In genomic region chr17:17987901-17988300, GRCh38 we compare ENCODE assay signal across 27 cellular contexts. TPM values are rescaled to one million over a fixed set of nuclear protein-coding genes. Genes with fewer than 3 reads are reported as not detected.
"Had no signal": no experiment of that assay in that cellular context is flagged by ENCODE, and none has a peak within 500 bp of the region (broad histone marks: within the 10 kb centered on the region; RNA-seq: fewer than 3 reads in every experiment).

No MANE protein-coding gene starts in this region.

- ATAC-seq: activated CD4-positive, CD25-positive, alpha-beta regulatory T cell treated with anti-CD3 and anti-CD28 coated beads, Interleukin-2, amount 50 U/mL, for 24 hours; gastrocnemius medialis; left ventricle myocardium superior; naive thymus-derived CD4-positive, alpha-beta T cell; right lobe of liver had no signal

- H3K9me3 ChIP-seq: gastrocnemius medialis, ovary, right lobe of liver, tibial nerve, uterus had no signal

- H3K27ac ChIP-seq: brain microvascular endothelial cell, coronary artery, dorsolateral prefrontal cortex, gastrocnemius medialis, ovary, right lobe of liver, tibial nerve, uterus, WERI-Rb-1 had no signal

- H3K4me1 ChIP-seq: gastrocnemius medialis, right lobe of liver, tibial nerve, uterus had no signal

- DNase-seq: activated CD4-positive, alpha-beta memory T cell treated with anti-CD3 and anti-CD28 coated beads, Interleukin-2, amount 10 ng/mL, durations not matched to agents 7 days and 5 days; activated CD4-positive, alpha-beta T cell treated with anti-CD3 and anti-CD28 coated beads for 48 hours; activated CD8-positive, alpha-beta memory T cell treated with anti-CD3 and anti-CD28 coated beads, Interleukin-2, amount 50 U/mL, for 48 hours; activated gamma-delta T cell; activated naive CD4-positive, alpha-beta T cell treated with anti-CD3 and anti-CD28 coated beads, Interleukin-2, amount 10 ng/mL, durations not matched to agents 7 days and 5 days; activated naive CD8-positive, alpha-beta T cell treated with anti-CD3 and anti-CD28 coated beads, Interleukin-2, amount 10 ng/mL, durations not matched to agents 7 days and 5 days; activated T-cell treated with anti-CD3 and anti-CD28 coated beads, Interleukin-2, amount 50 U/mL, for 24 hours; brain microvascular endothelial cell; dorsolateral prefrontal cortex; effector memory CD4-positive, alpha-beta T cell; erythroblast; gastrocnemius medialis; glutamatergic neuron; islet precursor cell; left ventricle myocardium superior; mammary epithelial cell; naive thymus-derived CD4-positive, alpha-beta T cell; ovary; right lobe of liver; stimulated activated CD4-positive, alpha-beta T cell treated with anti-CD3 and anti-CD28 coated beads, Interleukin-2, amount 100 ng/mL, for 48 hours; stimulated activated naive CD4-positive, alpha-beta T cell treated with Interleukin-2 at 50 U/mL for 16 hours; T1000; uterus; WERI-Rb-1 had no signal

- H3K4me3 ChIP-seq: coronary artery, dorsolateral prefrontal cortex, gastrocnemius medialis, ovary, right lobe of liver, tibial nerve, uterus had no signal

- H3K36me3 ChIP-seq: brain microvascular endothelial cell, gastrocnemius medialis, ovary, right lobe of liver, uterus, WERI-Rb-1 had no signal

- H3K27me3 ChIP-seq: brain microvascular endothelial cell, dorsolateral prefrontal cortex, gastrocnemius medialis, ovary, right lobe of liver, tibial nerve, uterus had no signal

RNA-seq across cellular contexts. Expression of gene DRC3, which starts 15.2 kb away (rescaled TPM):
- total RNA-seq: activated CD4-positive, alpha-beta memory T cell treated with anti-CD3 and anti-CD28 coated beads, Interleukin-2, amount 10 ng/mL, durations not matched to agents 7 days and 5 days had no signal
